ENCODE assay signal across 7 cellular contexts in genomic region chr15:44689318-44689717, GRCh38. TPM values are rescaled to one million over a fixed set of nuclear protein-coding genes. Genes with fewer than 3 reads are reported as not detected.
A peak's percentile ranks its signal among the peaks of the same experiment; 100 is the strongest.
DNase-seq lines count a peak whose midpoint lies in the region; ATAC-seq and TF ChIP-seq lines count a peak whose summit lies in the region.
"Not testable (repeated sequence)": the region's sequence is repeated elsewhere in the genome, so short reads cannot be mapped to it uniquely, and the experiment has no call there.

No MANE protein-coding gene starts in this region.

- ATAC-seq in CD4-positive, CD25-positive, alpha-beta regulatory T cell (ENCODE audit: low read depth in 2 of 2); activated CD8-positive, alpha-beta T cell treated with anti-CD3 and anti-CD28 coated beads, Interleukin-2, amount 10 ng/mL, durations not matched to agents 7 days and 5 days; central memory CD8-positive, alpha-beta T cell (replicated peaks; ENCODE audit: extremely low read depth, poor library complexity, severe bottlenecking); natural killer cell: not testable (repeated sequence)

- H3K36me3 Mint-ChIP-seq in CD4-positive, CD25-positive, alpha-beta regulatory T cell, result peaks cover 22% of the 10 kb centered on the region
- H3K36me3 Mint-ChIP-seq in activated CD4-positive, alpha-beta T cell treated with anti-CD3 and anti-CD28 coated beads, Interleukin-2, amount 10 ng/mL, durations not matched to agents 7 days and 5 days (ENCODE audit: low read depth), result peaks cover 50% of the 10 kb centered on the region
- peaks cover 42% of the 10 kb centered on the region for H3K36me3 Mint-ChIP-seq in activated CD8-positive, alpha-beta T cell treated with anti-CD3 and anti-CD28 coated beads, Interleukin-2, amount 10 ng/mL, durations not matched to agents 7 days and 5 days (ENCODE audit: low read depth)
- H3K36me3 Mint-ChIP-seq in activated naive CD4-positive, alpha-beta T cell treated with anti-CD3 and anti-CD28 coated beads, Interleukin-2, amount 50 U/mL, for 24 hours, result peaks cover 22% of the 10 kb centered on the region
- not testable (repeated sequence) for H3K36me3 Mint-ChIP-seq in central memory CD8-positive, alpha-beta T cell (ENCODE audit: insufficient read depth)
- peaks cover 30% of the 10 kb centered on the region for H3K36me3 Mint-ChIP-seq in natural killer cell

- peaks cover 9 to 74% (median 36%) of the 10 kb centered on the region in 4 donors for H3K4me1 Mint-ChIP-seq in CD4-positive, CD25-positive, alpha-beta regulatory T cell
- peaks cover 60% of the 10 kb centered on the region for H3K4me1 Mint-ChIP-seq in activated CD4-positive, alpha-beta T cell treated with anti-CD3 and anti-CD28 coated beads, Interleukin-2, amount 10 ng/mL, durations not matched to agents 7 days and 5 days
- peaks cover 68% of the 10 kb centered on the region for H3K4me1 Mint-ChIP-seq in activated CD8-positive, alpha-beta T cell treated with anti-CD3 and anti-CD28 coated beads, Interleukin-2, amount 10 ng/mL, durations not matched to agents 7 days and 5 days (ENCODE audit: low read depth)
- peaks cover 56% of the 10 kb centered on the region for H3K4me1 Mint-ChIP-seq in activated naive CD4-positive, alpha-beta T cell treated with anti-CD3 and anti-CD28 coated beads, Interleukin-2, amount 50 U/mL, for 24 hours
- H3K4me1 Mint-ChIP-seq in central memory CD8-positive, alpha-beta T cell, result peaks cover 43% of the 10 kb centered on the region
- peaks cover 42 to 43% of the 10 kb centered on the region in 2 donors for H3K4me1 Mint-ChIP-seq in natural killer cell

- not testable (repeated sequence) for TF ChIP-seq CTCF in HEK293 (tag by site-specific recombination; IDR thresholded peaks at IDR 0.05); natural killer cell (IDR thresholded peaks at IDR 0.05)

- not testable (repeated sequence) for H3K4me3 ChIP-seq in CD4-positive, CD25-positive, alpha-beta regulatory T cell (ENCODE audit: low read depth, low read length); HEK293 (ENCODE audit: low read depth, low read length)

- CTCF ChIA-PET in HEK293 (lab: Yijun Ruan, JAX), result interaction anchor here (0.8 kb wide), 1 partner anchor 26 kb away, joined by 3 read pairs; the partner anchor contains the start of gene SPG11
- CTCF ChIA-PET in activated CD4-positive, alpha-beta T cell treated with anti-CD3 and anti-CD28 coated beads, Interleukin-2, amount 10 ng/mL, durations not matched to agents 7 days and 5 days (lab: Charles Lee), result interaction anchor here (1.5 to 3.3 kb wide), 3 partner anchors 12 to 26 kb away, joined by 5 to 18 read pairs (median 8); partner anchors contain the start of genes PATL2 and SPG11
- CTCF ChIA-PET in activated CD8-positive, alpha-beta T cell treated with anti-CD3 and anti-CD28 coated beads, Interleukin-2, amount 10 ng/mL, durations not matched to agents 7 days and 5 days (lab: Charles Lee), result interaction anchor here (1.3 to 1.6 kb wide), 2 partner anchors 23 to 26 kb away, joined by 4 to 5 read pairs; partner anchors contain the start of gene SPG11

- H3K27me3 ChIP-seq in CD4-positive, CD25-positive, alpha-beta regulatory T cell (ENCODE audit: control insufficient read depth, insufficient read depth, low read length), result not testable (repeated sequence)

- intact Hi-C loops in natural killer cell (cut with micrococcal nuclease), result not testable (repeated sequence)

- H3K9me3 Mint-ChIP-seq in CD4-positive, CD25-positive, alpha-beta regulatory T cell, result peaks cover 0 to 46% (median 11%) of the 10 kb centered on the region in 7 donors
- peaks cover 42% of the 10 kb centered on the region for H3K9me3 Mint-ChIP-seq in activated CD4-positive, alpha-beta T cell treated with anti-CD3 and anti-CD28 coated beads, Interleukin-2, amount 10 ng/mL, durations not matched to agents 7 days and 5 days
- peaks cover 17% of the 10 kb centered on the region for H3K9me3 Mint-ChIP-seq in activated CD8-positive, alpha-beta T cell treated with anti-CD3 and anti-CD28 coated beads, Interleukin-2, amount 10 ng/mL, durations not matched to agents 7 days and 5 days (ENCODE audit: insufficient read depth)
- H3K9me3 Mint-ChIP-seq in activated naive CD4-positive, alpha-beta T cell treated with anti-CD3 and anti-CD28 coated beads, Interleukin-2, amount 50 U/mL, for 24 hours, result peaks cover 13% of the 10 kb centered on the region
- peaks cover 21% of the 10 kb centered on the region for H3K9me3 Mint-ChIP-seq in central memory CD8-positive, alpha-beta T cell
- not testable (repeated sequence) for H3K9me3 Mint-ChIP-seq in natural killer cell

- H3K27me3 Mint-ChIP-seq in CD4-positive, CD25-positive, alpha-beta regulatory T cell; activated CD4-positive, alpha-beta T cell treated with anti-CD3 and anti-CD28 coated beads, Interleukin-2, amount 10 ng/mL, durations not matched to agents 7 days and 5 days; activated CD8-positive, alpha-beta T cell treated with anti-CD3 and anti-CD28 coated beads, Interleukin-2, amount 10 ng/mL, durations not matched to agents 7 days and 5 days (ENCODE audit: low read depth); activated naive CD4-positive, alpha-beta T cell treated with anti-CD3 and anti-CD28 coated beads, Interleukin-2, amount 50 U/mL, for 24 hours; central memory CD8-positive, alpha-beta T cell; natural killer cell (ENCODE audit: low read depth in 2 of 2): not testable (repeated sequence)

- peak overlapping the region in 3 of 4 donors; percentile 7 to 52 (median 11) for H3K4me3 Mint-ChIP-seq in CD4-positive, CD25-positive, alpha-beta regulatory T cell
- not testable (repeated sequence) for H3K4me3 Mint-ChIP-seq in activated CD4-positive, alpha-beta T cell treated with anti-CD3 and anti-CD28 coated beads, Interleukin-2, amount 10 ng/mL, durations not matched to agents 7 days and 5 days; activated CD8-positive, alpha-beta T cell treated with anti-CD3 and anti-CD28 coated beads, Interleukin-2, amount 10 ng/mL, durations not matched to agents 7 days and 5 days; activated naive CD4-positive, alpha-beta T cell treated with anti-CD3 and anti-CD28 coated beads, Interleukin-2, amount 50 U/mL, for 24 hours; central memory CD8-positive, alpha-beta T cell; natural killer cell

- H3K27ac Mint-ChIP-seq in CD4-positive, CD25-positive, alpha-beta regulatory T cell, result peak overlapping the region in 2 of 3 donors; percentile 48 to 82
- peak overlapping the region; percentile 75 for H3K27ac Mint-ChIP-seq in activated CD4-positive, alpha-beta T cell treated with anti-CD3 and anti-CD28 coated beads, Interleukin-2, amount 10 ng/mL, durations not matched to agents 7 days and 5 days
- peak overlapping the region; percentile 69 for H3K27ac Mint-ChIP-seq in activated CD8-positive, alpha-beta T cell treated with anti-CD3 and anti-CD28 coated beads, Interleukin-2, amount 10 ng/mL, durations not matched to agents 7 days and 5 days
- H3K27ac Mint-ChIP-seq in activated naive CD4-positive, alpha-beta T cell treated with anti-CD3 and anti-CD28 coated beads, Interleukin-2, amount 50 U/mL, for 24 hours, result peak overlapping the region; percentile 19
- peak overlapping the region; percentile 62 for H3K27ac Mint-ChIP-seq in central memory CD8-positive, alpha-beta T cell (ENCODE audit: low read depth)
- peak overlapping the region; percentile 16 to 84 for H3K27ac Mint-ChIP-seq in natural killer cell

- POLR2A ChIA-PET in HEK293 (lab: Yijun Ruan, JAX); activated CD4-positive, alpha-beta T cell treated with anti-CD3 and anti-CD28 coated beads, Interleukin-2, amount 10 ng/mL, durations not matched to agents 7 days and 5 days (lab: Charles Lee): not testable (repeated sequence)
- POLR2A ChIA-PET in activated CD8-positive, alpha-beta T cell treated with anti-CD3 and anti-CD28 coated beads, Interleukin-2, amount 10 ng/mL, durations not matched to agents 7 days and 5 days (lab: Charles Lee), result interaction anchor here (0.7 to 35.3 kb wide), 7 partner anchors 11 to 26 kb away, joined by 3 to 1989 read pairs (median 6); partner anchors contain the start of genes B2M, PATL2 and SPG11

- peaks cover 2 to 11% of the 10 kb centered on the region in 2 experiments for H3K9me3 ChIP-seq in CD4-positive, CD25-positive, alpha-beta regulatory T cell (ENCODE audit: control insufficient read depth in 2 of 2, low read length in 2 of 2)
- not testable (repeated sequence) for H3K9me3 ChIP-seq in HEK293 (ENCODE audit: control insufficient read depth, insufficient read depth, low read depth, low read length)

- not testable (repeated sequence) for DNase-seq in CD4-positive, CD25-positive, alpha-beta regulatory T cell; activated CD4-positive, alpha-beta T cell treated with anti-CD3 and anti-CD28 coated beads, Interleukin-2, amount 10 ng/mL, durations not matched to agents 7 days and 5 days; activated CD8-positive, alpha-beta T cell treated with anti-CD3 and anti-CD28 coated beads, Interleukin-2, amount 10 ng/mL, durations not matched to agents 7 days and 5 days; central memory CD8-positive, alpha-beta T cell (ENCODE audit: low spot score in 2 of 2); natural killer cell

- H3K4me1 ChIP-seq in CD4-positive, CD25-positive, alpha-beta regulatory T cell (ENCODE audit: control insufficient read depth, insufficient read depth, low read length, poor library complexity, severe bottlenecking); HEK293 (ENCODE audit: control insufficient read depth, insufficient read depth, low read length): not testable (repeated sequence)

- H3K27ac ChIP-seq in CD4-positive, CD25-positive, alpha-beta regulatory T cell (ENCODE audit: insufficient read depth, low read length, poor library complexity, severe bottlenecking); HEK293 (ENCODE audit: extremely low read depth, low read depth, low read length): not testable (repeated sequence)

- H3K36me3 ChIP-seq in CD4-positive, CD25-positive, alpha-beta regulatory T cell (ENCODE audit: control insufficient read depth, insufficient read depth, low read length); HEK293 (ENCODE audit: control insufficient read depth in 2 of 2, insufficient read depth in 1 of 2, low read length in 2 of 2): not testable (repeated sequence)

RNA-seq across cellular contexts. Expression of gene PATL2, which starts 21.8 kb away (rescaled TPM):
- 44.1 TPM for total RNA-seq in CD4-positive, CD25-positive, alpha-beta regulatory T cell
- polyA plus RNA-seq in CD4-positive, CD25-positive, alpha-beta regulatory T cell, result 10 to 100 TPM in 2 of 4 donors, 1 to 10 TPM in 2; 7.8 to 20.6 (median 12.8) TPM
- total RNA-seq in activated CD4-positive, alpha-beta T cell treated with anti-CD3 and anti-CD28 coated beads, Interleukin-2, amount 10 ng/mL, durations not matched to agents 7 days and 5 days, result 10 to 100 TPM; 15.9 to 20.5 TPM
- 10 to 100 TPM; 27.4 to 29.6 TPM for total RNA-seq in activated CD8-positive, alpha-beta T cell treated with anti-CD3 and anti-CD28 coated beads, Interleukin-2, amount 10 ng/mL, durations not matched to agents 7 days and 5 days
- total RNA-seq in natural killer cell, result 100 to 1,000 TPM; 101 to 145 (median 112) TPM

RNA-seq across cellular contexts. Expression of gene B2M, which starts 22.0 kb away (rescaled TPM):
- 7,793 TPM for total RNA-seq in CD4-positive, CD25-positive, alpha-beta regulatory T cell
- polyA plus RNA-seq in CD4-positive, CD25-positive, alpha-beta regulatory T cell, result over 10,000 TPM; 37,989 to 53,417 (median 43,977) TPM
- total RNA-seq in activated CD4-positive, alpha-beta T cell treated with anti-CD3 and anti-CD28 coated beads, Interleukin-2, amount 10 ng/mL, durations not matched to agents 7 days and 5 days, result over 10,000 TPM in 1 of 2 experiments, 1,000 to 10,000 TPM in 1; 9,253 to 11,726 TPM
- total RNA-seq in activated CD8-positive, alpha-beta T cell treated with anti-CD3 and anti-CD28 coated beads, Interleukin-2, amount 10 ng/mL, durations not matched to agents 7 days and 5 days, result 1,000 to 10,000 TPM; 6,300 to 6,473 TPM
- total RNA-seq in natural killer cell, result 1,000 to 10,000 TPM; 7,484 to 8,893 (median 7,665) TPM

RNA-seq across cellular contexts. Expression of gene SPG11, which starts 25.9 kb away (rescaled TPM):
- 71.5 TPM for total RNA-seq in CD4-positive, CD25-positive, alpha-beta regulatory T cell
- 10 to 100 TPM; 21.6 to 27.7 (median 24.6) TPM for polyA plus RNA-seq in CD4-positive, CD25-positive, alpha-beta regulatory T cell
- 10 to 100 TPM; 69.2 to 77.6 TPM for total RNA-seq in activated CD4-positive, alpha-beta T cell treated with anti-CD3 and anti-CD28 coated beads, Interleukin-2, amount 10 ng/mL, durations not matched to agents 7 days and 5 days
- total RNA-seq in activated CD8-positive, alpha-beta T cell treated with anti-CD3 and anti-CD28 coated beads, Interleukin-2, amount 10 ng/mL, durations not matched to agents 7 days and 5 days, result 10 to 100 TPM; 73.8 to 75.8 TPM
- 100 to 1,000 TPM; 123 to 154 (median 153) TPM for total RNA-seq in natural killer cell

RNA-seq across cellular contexts. Expression of gene TRIM69, which starts 47.0 kb away (rescaled TPM):
- 50.5 TPM for total RNA-seq in CD4-positive, CD25-positive, alpha-beta regulatory T cell
- 10 to 100 TPM; 38.1 to 61.5 (median 55.7) TPM for polyA plus RNA-seq in CD4-positive, CD25-positive, alpha-beta regulatory T cell
- total RNA-seq in activated CD4-positive, alpha-beta T cell treated with anti-CD3 and anti-CD28 coated beads, Interleukin-2, amount 10 ng/mL, durations not matched to agents 7 days and 5 days, result 10 to 100 TPM; 67.9 to 70.2 TPM
- total RNA-seq in activated CD8-positive, alpha-beta T cell treated with anti-CD3 and anti-CD28 coated beads, Interleukin-2, amount 10 ng/mL, durations not matched to agents 7 days and 5 days, result 10 to 100 TPM; 53.0 to 59.5 TPM
- 10 to 100 TPM; 14.2 to 20.1 (median 16.3) TPM for total RNA-seq in natural killer cell

Comparison
In these comparisons a context has a peak if more than half of its experiments do, and no peak if none do; other contexts are left out.
1. H3K27ac Mint-ChIP-seq: peak in every context shown above with its lines; median percentile 75 in activated CD4-positive, alpha-beta T cell treated with anti-CD3 and anti-CD28 coated beads, Interleukin-2, amount 10 ng/mL, durations not matched to agents 7 days and 5 days; 69 in activated CD8-positive, alpha-beta T cell treated with anti-CD3 and anti-CD28 coated beads, Interleukin-2, amount 10 ng/mL, durations not matched to agents 7 days and 5 days; 65 in CD4-positive, CD25-positive, alpha-beta regulatory T cell; 62 in central memory CD8-positive, alpha-beta T cell; 50 in natural killer cell; 19 in activated naive CD4-positive, alpha-beta T cell treated with anti-CD3 and anti-CD28 coated beads, Interleukin-2, amount 50 U/mL, for 24 hours.